Comparison of ENCODE assay signal across 23 cellular contexts in genomic region chr6:170190046-170190445, GRCh38.
"Had no signal": no experiment of that assay in that cellular context is flagged by ENCODE, and none has a peak within 500 bp of the region (broad histone marks: within the 10 kb centered on the region; RNA-seq: fewer than 3 reads in every experiment).

No MANE protein-coding gene starts in this region.

- H3K27ac ChIP-seq: brain microvascular endothelial cell, esophagus squamous epithelium, heart right ventricle, lower lobe of right lung, parathyroid adenoma, tibial nerve had no signal

- H3K4me1 Mint-ChIP-seq: activated B cell treated with CpG ODN at 0.5 μM for 24 hours, nephron had no signal

- ATAC-seq: heart right ventricle, left lobe of liver, mucosa of descending colon had no signal

- H3K9me3 ChIP-seq: mucosa of descending colon had no signal

- H3K36me3 ChIP-seq: brain microvascular endothelial cell, esophagus squamous epithelium, heart right ventricle, lower lobe of right lung, tibial nerve had no signal

- H3K9ac ChIP-seq: parathyroid adenoma had no signal

- H3K4me3 Mint-ChIP-seq: activated B cell treated with CpG ODN at 0.5 μM for 24 hours; activated CD4-positive, alpha-beta memory T cell treated with anti-CD3 and anti-CD28 coated beads for 36 hours; activated T-helper 1 cell treated with anti-CD3 and anti-CD28 coated beads, Interleukin-12 subunit alpha, Interleukin-12 subunit beta, Interleukin-2, Interleukin-4 antibody, amounts not matched to agents 30 ng/mL and 10 ng/mL and 1 ng/mL, durations not matched to agents 14 hours and 24 hours and 36 hours; nephron; T-helper 2 cell treated with Interferon-gamma antibody and Interleukin-4, amounts not matched to agents 5 μg/mL and 100 μg/mL, for 36 hours had no signal

- H3K4me1 ChIP-seq: heart right ventricle, parathyroid adenoma had no signal

- H2AFZ ChIP-seq: parathyroid adenoma had no signal

- H3K27ac Mint-ChIP-seq: activated B cell treated with CpG ODN at 0.5 μM for 24 hours; activated CD4-positive, alpha-beta memory T cell treated with anti-CD3 and anti-CD28 coated beads for 36 hours; activated T-helper 1 cell treated with anti-CD3 and anti-CD28 coated beads, Interleukin-12 subunit alpha, Interleukin-12 subunit beta, Interleukin-2, Interleukin-4 antibody, amounts not matched to agents 30 ng/mL and 10 ng/mL and 1 ng/mL, durations not matched to agents 14 hours and 24 hours and 36 hours; nephron; T-helper 2 cell treated with Interferon-gamma antibody and Interleukin-4, amounts not matched to agents 5 μg/mL and 100 μg/mL, for 36 hours had no signal

- H3K27me3 ChIP-seq: brain microvascular endothelial cell, tibial nerve had no signal

- H3K4me3 ChIP-seq: esophagus squamous epithelium, heart right ventricle, lower lobe of right lung, mucosa of descending colon, tibial nerve had no signal

- H3K79me2 ChIP-seq: parathyroid adenoma had no signal

- DNase-seq: activated B cell treated with CpG ODN at 0.5 μM for 24 hours; activated CD4-positive, alpha-beta memory T cell treated with anti-CD3 and anti-CD28 coated beads for 36 hours; activated effector memory CD4-positive, alpha-beta T cell treated with anti-CD3 and anti-CD28 coated beads, Interleukin-2, amount 50 U/mL, for 16 hours; activated naive CD4-positive, alpha-beta T cell treated with anti-CD3 and anti-CD28 coated beads, Interleukin-2, amount 50 U/mL, for 16 hours; activated T-cell treated with anti-CD3 and anti-CD28 coated beads, Interleukin-2, amount 50 U/mL, for 1 hour; amniotic stem cell; brain microvascular endothelial cell; effector CD4-positive, alpha-beta T cell; esophagus squamous epithelium; foreskin melanocyte; heart right ventricle; lower lobe of right lung; mesenchymal stem cell; mucosa of descending colon; nucleus accumbens; stimulated activated naive CD4-positive, alpha-beta T cell treated with Interleukin-2 at 50 U/mL for 16 hours; T-helper 1 cell had no signal
